9 cellular contexts compared by ENCODE assay signal in the genomic region with DNA sequence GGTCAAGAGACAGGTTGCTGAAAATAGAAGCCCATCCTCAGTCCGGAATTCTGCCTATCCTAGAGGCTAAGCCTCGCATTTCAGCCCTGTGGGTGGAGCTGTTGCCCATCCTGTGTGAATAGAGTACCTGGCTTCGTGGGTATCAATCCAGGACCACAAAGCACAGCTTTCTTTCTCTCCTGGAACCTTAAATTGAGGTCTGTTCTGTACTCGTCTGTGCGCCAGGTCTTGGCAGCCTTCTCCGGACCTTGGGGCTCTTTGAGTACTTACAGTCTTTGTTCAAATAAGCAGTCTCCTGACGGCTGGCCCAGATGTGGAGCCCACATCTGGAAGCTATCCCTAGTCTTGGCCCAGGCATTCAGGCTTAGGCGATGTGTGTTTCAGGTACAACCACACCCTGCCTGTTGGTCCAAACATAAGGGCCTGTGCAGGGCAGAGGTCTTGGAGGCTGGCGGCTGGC.
DNase-seq lines count a peak whose midpoint lies in the region; TF ChIP-seq lines count a peak whose summit lies in the region.
"Had no signal": no experiment of that assay in that cellular context is flagged by ENCODE, and none has a peak within 500 bp of the region (broad histone marks: within the 10 kb centered on the region; RNA-seq: fewer than 3 reads in every experiment).

No MANE protein-coding gene starts in this region.

- no peak overlapping the region for H4K5ac ChIP-seq in mesendoderm (ENCODE audit: low read length)

- H3K27ac ChIP-seq in breast epithelium: peak overlapping the region in 1 of 2 donors; percentile 61
- H3K27ac ChIP-seq in mesendoderm (ENCODE audit: low read depth, low read length): no peak overlapping the region
- H3K27ac ChIP-seq in effector memory CD4-positive, alpha-beta T cell (ENCODE audit: insufficient read depth, low read length, poor library complexity, severe bottlenecking): no peak overlapping the region
- H3K27ac ChIP-seq: epithelial cell of prostate had no signal

- H3K9ac ChIP-seq in mesendoderm (ENCODE audit: low read length): no peak overlapping the region

- no peak overlapping the region for H2AK5ac ChIP-seq in mesendoderm (ENCODE audit: low read length)

- H3K79me1 ChIP-seq in mesendoderm (ENCODE audit: low read length): no peaks in the 10 kb centered on the region

- no peaks in the 10 kb centered on the region for H3K9me3 ChIP-seq in breast epithelium
- no peaks in the 10 kb centered on the region for H3K9me3 ChIP-seq in effector memory CD4-positive, alpha-beta T cell (ENCODE audit: control insufficient read depth, low read length)

- no peak overlapping the region for H3K18ac ChIP-seq in mesendoderm (ENCODE audit: low read length)

- no peak overlapping the region for H3K56ac ChIP-seq in mesendoderm (ENCODE audit: low read length)

- H3K4me1 ChIP-seq in breast epithelium (no peaks in the 10 kb centered on the region), mesendoderm (ENCODE audit: control insufficient read depth, low read depth, low read length) (no peaks in the 10 kb centered on the region)
- H3K4me1 ChIP-seq in effector memory CD4-positive, alpha-beta T cell (ENCODE audit: control insufficient read depth, insufficient read depth, low read length, poor library complexity, severe bottlenecking): no peaks in the 10 kb centered on the region

- TF ChIP-seq CTCF in breast epithelium (IDR thresholded peaks at IDR 0.05): peak in 2 of 3 donors; percentile 54 to 67

- no peak overlapping the region for H2BK5ac ChIP-seq in mesendoderm (ENCODE audit: low read length)

- H3K4me3 ChIP-seq in breast epithelium (no peak overlapping the region), mesendoderm (ENCODE audit: low read length) (no peak overlapping the region)
- H3K4me3 ChIP-seq in effector memory CD4-positive, alpha-beta T cell (ENCODE audit: insufficient read depth, low read depth, low read length, poor library complexity, severe bottlenecking): no peak overlapping the region

- H2BK120ac ChIP-seq in mesendoderm (ENCODE audit: low read depth, low read length): no peak overlapping the region

- TF ChIP-seq POLR2A in breast epithelium (IDR thresholded peaks at IDR 0.05): no peak

- peak; percentile 37 for DNase-seq in Daoy (ENCODE audit: low read depth)
- peak; percentile 52 for DNase-seq in NCI-H1105 treated with DMSO at 0.1 percent for 48 hours (lab: John Stamatoyannopoulos, UW)
- DNase-seq in breast epithelium (ENCODE audit: low spot score in 2 of 2): peak; percentile 61 to 89
- peak; percentile 64 for DNase-seq in mesendoderm
- no peak for DNase-seq in NAMALWA (ENCODE audit: low spot score)
- DNase-seq in HT-29 (ENCODE audit: low spot score): no peak
- no peak for DNase-seq in NCI-H1436 treated with DMSO at 0.1 percent for 48 hours (lab: John Stamatoyannopoulos, UW)
- DNase-seq in effector memory CD4-positive, alpha-beta T cell: no peak

- no CpG with 5 or more reads among the region's 9 CpGs for WGBS in mesendoderm (ENCODE audit: extremely low coverage, insufficient coverage, low lambda C conversion rate)

- H3K79me2 ChIP-seq in mesendoderm (ENCODE audit: control insufficient read depth, insufficient read depth, low read length): no peaks in the 10 kb centered on the region

- no peak overlapping the region for H2BK15ac ChIP-seq in mesendoderm (replicated peaks; ENCODE audit: low read depth)

- H3K23ac ChIP-seq in mesendoderm (ENCODE audit: low read length): no peak overlapping the region

- H3K36me3 ChIP-seq in breast epithelium (no peaks in the 10 kb centered on the region), mesendoderm (ENCODE audit: control insufficient read depth, insufficient read depth, low read length) (no peaks in the 10 kb centered on the region)
- no peaks in the 10 kb centered on the region for H3K36me3 ChIP-seq in effector memory CD4-positive, alpha-beta T cell (ENCODE audit: control insufficient read depth, insufficient read depth, low read length)

- intact Hi-C loops in breast epithelium (cut with DNase I; ENCODE audit: low total_unique reads): no loop called here

- H3K27me3 ChIP-seq in breast epithelium: no peaks in the 10 kb centered on the region
- no peaks in the 10 kb centered on the region for H3K27me3 ChIP-seq in mesendoderm (ENCODE audit: insufficient read depth, low read length, poor library complexity)
- no peaks in the 10 kb centered on the region for H3K27me3 ChIP-seq in effector memory CD4-positive, alpha-beta T cell (replicated peaks; ENCODE audit: control insufficient read depth, insufficient read depth, low read length, poor library complexity, severe bottlenecking)

- no peak overlapping the region for H3K4ac ChIP-seq in mesendoderm (ENCODE audit: low read depth, low read length)

- no peak overlapping the region for H4K8ac ChIP-seq in mesendoderm (ENCODE audit: low read depth, low read length)

- H3K4me2 ChIP-seq in mesendoderm (ENCODE audit: low read length): no peak overlapping the region

Comparison
In these comparisons a context has a peak if more than half of its experiments do, and no peak if none do; other contexts are left out.
1. DNase-seq: peak in Daoy (single experiment), NCI-H1105 treated with DMSO at 0.1 percent for 48 hours (single experiment), breast epithelium (2 of 2) and mesendoderm (single experiment); none in NAMALWA (single experiment), HT-29 (single experiment), NCI-H1436 treated with DMSO at 0.1 percent for 48 hours (single experiment) and effector memory CD4-positive, alpha-beta T cell (0 of 3).